34 cellular contexts compared by ENCODE assay signal in the genomic region with DNA sequence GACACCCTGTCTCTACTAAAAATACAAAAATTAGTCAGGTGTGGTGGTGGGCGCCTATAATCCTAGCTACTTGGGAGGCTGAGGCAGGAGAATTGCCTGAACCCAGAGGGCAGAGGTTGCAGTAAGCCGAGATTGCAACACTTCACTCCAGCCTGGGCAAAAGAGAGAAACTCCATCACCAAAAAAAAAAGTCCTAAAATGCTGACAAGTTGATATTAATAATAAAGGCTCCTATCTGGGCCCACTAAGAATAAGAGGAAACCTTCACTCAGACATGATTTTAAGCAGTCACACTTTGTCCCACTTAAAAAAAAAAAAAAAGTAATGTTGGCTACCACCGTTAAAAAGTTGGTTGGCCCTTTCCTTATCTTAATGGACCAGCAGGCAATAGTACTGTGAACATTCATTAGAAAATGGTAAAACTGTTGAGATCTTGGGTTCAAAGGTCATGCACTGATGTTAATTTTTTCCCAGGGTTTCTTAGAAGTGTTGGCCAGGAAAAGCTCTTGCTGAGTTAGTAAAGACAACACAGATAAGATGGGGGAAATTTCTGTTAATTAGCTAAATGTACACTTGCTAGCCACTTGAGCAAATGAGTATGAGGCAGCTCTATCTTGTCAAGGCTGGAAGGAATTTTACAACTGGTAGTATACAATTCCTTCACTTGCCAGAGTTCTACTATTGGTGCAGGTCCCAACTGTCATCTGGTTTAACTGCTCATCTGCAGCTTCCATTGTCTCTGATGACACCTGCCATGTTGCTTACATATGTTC.
"Had no signal": no experiment of that assay in that cellular context is flagged by ENCODE, and none has a peak within 500 bp of the region (broad histone marks: within the 10 kb centered on the region; RNA-seq: fewer than 3 reads in every experiment).

No MANE protein-coding gene starts in this region.

- H3K4me1 Mint-ChIP-seq: brain, nephron had no signal

- H3K9me3 Mint-ChIP-seq: activated naive CD4-positive, alpha-beta T cell treated with anti-CD3 and anti-CD28 coated beads for 36 hours; activated naive CD8-positive, alpha-beta T cell treated with anti-CD3 and anti-CD28 coated beads for 36 hours; activated T-helper 1 cell treated with anti-CD3 and anti-CD28 coated beads, Interleukin-12 subunit alpha, Interleukin-12 subunit beta, Interleukin-2, Interleukin-4 antibody, amounts not matched to agents 30 ng/mL and 10 ng/mL and 1 ng/mL, durations not matched to agents 14 hours and 24 hours and 36 hours; brain; effector memory CD8-positive, alpha-beta T cell; nephron; stimulated activated effector memory CD8-positive, alpha-beta T cell treated with anti-CD3 and anti-CD28 coated beads, Interleukin-12 subunit alpha, Interleukin-12 subunit beta, amount 100 ng/mL, for 72 hours; stimulated activated naive CD8-positive, alpha-beta T cell treated with anti-CD3 and anti-CD28 coated beads, Interleukin-15, Interleukin-2, amounts not matched to agents 100 ng/mL and 50 ng/mL, for 24 hours had no signal

- H3K4me3 ChIP-seq: adrenal gland, cardiac muscle cell, colonic mucosa, heart left ventricle, left lung, ovary, prostate gland, skin epidermis, thoracic aorta had no signal

- H3K27me3 Mint-ChIP-seq: activated naive CD8-positive, alpha-beta T cell treated with anti-CD3 and anti-CD28 coated beads for 36 hours; brain; effector memory CD8-positive, alpha-beta T cell; stimulated activated naive CD8-positive, alpha-beta T cell treated with anti-CD3 and anti-CD28 coated beads, Interleukin-15, Interleukin-2, amounts not matched to agents 100 ng/mL and 50 ng/mL, for 24 hours had no signal

- H3K4me3 Mint-ChIP-seq: activated naive CD4-positive, alpha-beta T cell treated with anti-CD3 and anti-CD28 coated beads for 36 hours; activated naive CD8-positive, alpha-beta T cell treated with anti-CD3 and anti-CD28 coated beads for 36 hours; activated T-helper 1 cell treated with anti-CD3 and anti-CD28 coated beads, Interleukin-12 subunit alpha, Interleukin-12 subunit beta, Interleukin-2, Interleukin-4 antibody, amounts not matched to agents 30 ng/mL and 10 ng/mL and 1 ng/mL, durations not matched to agents 14 hours and 24 hours and 36 hours; brain; effector memory CD8-positive, alpha-beta T cell; nephron; stimulated activated effector memory CD8-positive, alpha-beta T cell treated with anti-CD3 and anti-CD28 coated beads, Interleukin-12 subunit alpha, Interleukin-12 subunit beta, amount 100 ng/mL, for 72 hours; stimulated activated naive CD8-positive, alpha-beta T cell treated with anti-CD3 and anti-CD28 coated beads, Interleukin-15, Interleukin-2, amounts not matched to agents 100 ng/mL and 50 ng/mL, for 24 hours; T-helper 17 cell had no signal

- FAIRE-seq: urothelium cell line had no signal

- H3K36me3 ChIP-seq: adrenal gland, cardiac muscle cell, colonic mucosa, heart left ventricle, left lung, ovary, prostate gland, thoracic aorta had no signal

- H3K36me3 Mint-ChIP-seq: activated naive CD8-positive, alpha-beta T cell treated with anti-CD3 and anti-CD28 coated beads for 36 hours; brain; stimulated activated effector memory CD8-positive, alpha-beta T cell treated with anti-CD3 and anti-CD28 coated beads, Interleukin-12 subunit alpha, Interleukin-12 subunit beta, amount 100 ng/mL, for 72 hours had no signal

- H3K9me3 ChIP-seq: adrenal gland, colonic mucosa, heart left ventricle, left lung, ovary, prostate gland, thoracic aorta had no signal

- DNase-seq: activated CD4-positive, alpha-beta T cell treated with anti-CD3 and anti-CD28 coated beads for 48 hours; activated CD4-positive, alpha-beta T cell treated with anti-CD3 and anti-CD28 coated beads, Interleukin-2, amount 50 U/mL, for 48 hours; activated CD8-positive, alpha-beta memory T cell treated with anti-CD3 and anti-CD28 coated beads for 24 hours; activated effector memory CD4-positive, alpha-beta T cell treated with anti-CD3 and anti-CD28 coated beads, Interleukin-2, amount 50 U/mL, for 16 hours; activated naive CD4-positive, alpha-beta T cell treated with anti-CD3 and anti-CD28 coated beads for 36 hours; activated naive CD8-positive, alpha-beta T cell treated with anti-CD3 and anti-CD28 coated beads for 36 hours; adrenal gland; aorta; cerebellar nuclear complex; colonic mucosa; effector memory CD8-positive, alpha-beta T cell; foreskin fibroblast; heart left ventricle; kidney glomerular epithelial cell; left lung; ovary; retina; stimulated activated CD4-positive, alpha-beta T cell treated with anti-CD3 and anti-CD28 coated beads, Interleukin-12 subunit alpha, Interleukin-12 subunit beta, amount 100 ng/mL, for 4 hours; stimulated activated CD4-positive, alpha-beta T cell treated with anti-CD3 and anti-CD28 coated beads, Interleukin-4, amount 100 ng/mL, for 24 hours; T-helper 17 cell; trophoblast cell had no signal

- H3K27ac ChIP-seq: adrenal gland, cardiac muscle cell, colonic mucosa, heart left ventricle, left lung, ovary, prostate gland, skin epidermis, thoracic aorta, VCaP had no signal

- H3K27ac Mint-ChIP-seq: activated naive CD4-positive, alpha-beta T cell treated with anti-CD3 and anti-CD28 coated beads for 36 hours; activated naive CD8-positive, alpha-beta T cell treated with anti-CD3 and anti-CD28 coated beads for 36 hours; activated T-helper 1 cell treated with anti-CD3 and anti-CD28 coated beads, Interleukin-12 subunit alpha, Interleukin-12 subunit beta, Interleukin-2, Interleukin-4 antibody, amounts not matched to agents 30 ng/mL and 10 ng/mL and 1 ng/mL, durations not matched to agents 14 hours and 24 hours and 36 hours; brain; effector memory CD8-positive, alpha-beta T cell; stimulated activated effector memory CD8-positive, alpha-beta T cell treated with anti-CD3 and anti-CD28 coated beads, Interleukin-12 subunit alpha, Interleukin-12 subunit beta, amount 100 ng/mL, for 72 hours; stimulated activated naive CD8-positive, alpha-beta T cell treated with anti-CD3 and anti-CD28 coated beads, Interleukin-15, Interleukin-2, amounts not matched to agents 100 ng/mL and 50 ng/mL, for 24 hours; T-helper 17 cell had no signal

- H3K27me3 ChIP-seq: adrenal gland, cardiac muscle cell, colonic mucosa, heart left ventricle, left lung, ovary had no signal

- ATAC-seq: effector memory CD8-positive, alpha-beta T cell; esophagus mucosa; heart left ventricle; left lung; sciatic nerve; stimulated activated effector memory CD8-positive, alpha-beta T cell treated with anti-CD3 and anti-CD28 coated beads, Interleukin-12 subunit alpha, Interleukin-12 subunit beta, amount 100 ng/mL, for 72 hours; T-helper 17 cell had no signal

- H3K4me1 ChIP-seq: adrenal gland, colonic mucosa, heart left ventricle, left lung, prostate gland had no signal
